Comparison of ENCODE assay signal across 24 cellular contexts in the genomic region with DNA sequence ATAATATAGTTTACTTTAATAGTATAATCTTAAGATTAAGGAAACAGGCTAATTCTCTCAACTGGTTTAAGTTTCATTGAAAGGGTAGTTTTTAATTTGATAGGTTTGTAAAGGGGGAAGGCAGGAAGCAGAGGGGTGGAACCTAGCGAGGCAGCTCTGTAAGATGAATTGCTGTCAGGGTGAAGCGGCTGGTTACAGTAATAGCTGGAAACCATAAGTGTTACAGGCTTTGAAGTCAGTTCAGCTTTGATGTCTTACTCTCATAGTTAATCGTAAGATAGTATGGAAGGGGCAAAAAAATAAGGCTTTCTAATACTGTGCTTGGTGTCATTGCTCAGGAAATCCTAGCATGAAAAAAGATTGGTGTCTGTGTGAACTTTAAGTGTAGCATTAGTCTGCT. TPM values are rescaled to one million over a fixed set of nuclear protein-coding genes. Genes with fewer than 3 reads are reported as not detected.
DNase-seq lines count a peak whose midpoint lies in the region; ATAC-seq and TF ChIP-seq lines count a peak whose summit lies in the region.
"Had no signal": no experiment of that assay in that cellular context is flagged by ENCODE, and none has a peak within 500 bp of the region (broad histone marks: within the 10 kb centered on the region; RNA-seq: fewer than 3 reads in every experiment).

No MANE protein-coding gene starts in this region.

- H3K36me3 Mint-ChIP-seq in activated naive CD4-positive, alpha-beta T cell treated with anti-CD3 and anti-CD28 coated beads for 36 hours (ENCODE audit: low read depth): peaks cover 5% of the 10 kb centered on the region
- no peaks in the 10 kb centered on the region for H3K36me3 Mint-ChIP-seq in activated naive CD8-positive, alpha-beta T cell treated with anti-CD3 and anti-CD28 coated beads, Interleukin-2, amount 50 U/mL, for 24 hours (ENCODE audit: low read depth)

- CTCF ChIA-PET in activated naive CD4-positive, alpha-beta T cell treated with anti-CD3 and anti-CD28 coated beads for 36 hours (lab: Charles Lee): no interaction called here
- CTCF ChIA-PET in HEK293T (lab: Yijun Ruan, JAX): no interaction called here

- no peaks in the 10 kb centered on the region for H3K27me3 Mint-ChIP-seq in activated naive CD4-positive, alpha-beta T cell treated with anti-CD3 and anti-CD28 coated beads for 36 hours (ENCODE audit: low read depth)
- no peaks in the 10 kb centered on the region for H3K27me3 Mint-ChIP-seq in activated naive CD8-positive, alpha-beta T cell treated with anti-CD3 and anti-CD28 coated beads, Interleukin-2, amount 50 U/mL, for 24 hours
- H3K27me3 Mint-ChIP-seq: memory B cell had no signal

- peak; percentile 54 for DNase-seq in activated naive CD4-positive, alpha-beta T cell treated with anti-CD3 and anti-CD28 coated beads for 36 hours
- DNase-seq in activated naive CD4-positive, alpha-beta T cell treated with anti-CD3 and anti-CD28 coated beads, Interleukin-2, amount 50 U/mL, for 16 hours: no peak
- DNase-seq in HEK293T (ENCODE audit: extremely low spot score) (peak; percentile 30), NCI-H748 treated with DMSO at 0.1 percent for 48 hours (lab: John Stamatoyannopoulos, UW) (no peak)
- no peak for DNase-seq in activated naive CD8-positive, alpha-beta T cell treated with anti-CD3 and anti-CD28 coated beads, Interleukin-2, amount 50 U/mL, for 24 hours
- DNase-seq in stimulated activated naive CD8-positive, alpha-beta T cell treated with anti-CD3 and anti-CD28 coated beads, Interleukin-15, Interleukin-2, amounts not matched to agents 100 U/mL and 50 U/mL, for 24 hours: no peak
- DNase-seq: C1 segment of cervical spinal cord; colonic mucosa; effector memory CD4-positive, alpha-beta T cell; erythroblast; HCEC 1CT; KBM-7; left cardiac atrium; MM.1S; NCI-H1417 treated with DMSO at 0.1 percent for 48 hours; NK-92 treated with Interleukin-12 subunit alpha and Interleukin-12 subunit beta, amount 100 ng/mL, for 24 hours; PC-9; SHP77 treated with DMSO at 0.1 percent for 48 hours; stimulated activated CD4-positive, alpha-beta T cell treated with anti-CD3 and anti-CD28 coated beads, Interleukin-1b, Interleukin-23, amount 100 ng/mL, for 48 hours; SW 1271; uterus had no signal

- no peak overlapping the region for H3K4me3 Mint-ChIP-seq in activated naive CD4-positive, alpha-beta T cell treated with anti-CD3 and anti-CD28 coated beads for 36 hours
- H3K4me3 Mint-ChIP-seq in activated naive CD8-positive, alpha-beta T cell treated with anti-CD3 and anti-CD28 coated beads, Interleukin-2, amount 50 U/mL, for 24 hours: no peak overlapping the region
- H3K4me3 Mint-ChIP-seq: memory B cell had no signal

- intact Hi-C loops in activated naive CD4-positive, alpha-beta T cell treated with anti-CD3 and anti-CD28 coated beads for 36 hours (cut with micrococcal nuclease): loop anchor here (1.0 kb wide), 1 partner anchor 101 kb away; no protein-coding TSS in a partner anchor

- POLR2A ChIA-PET in HEK293T (lab: Yijun Ruan, JAX): no interaction called here

- peak; percentile 59 for ATAC-seq in activated naive CD8-positive, alpha-beta T cell treated with anti-CD3 and anti-CD28 coated beads, Interleukin-2, amount 50 U/mL, for 24 hours
- ATAC-seq in stimulated activated naive CD8-positive, alpha-beta T cell treated with anti-CD3 and anti-CD28 coated beads, Interleukin-15, Interleukin-2, amounts not matched to agents 100 U/mL and 50 U/mL, for 24 hours: peak; percentile 49
- ATAC-seq in HG02588 (IDR thresholded peaks at IDR 0.05; ENCODE audit: unreplicated experiment): no peak
- ATAC-seq: left cardiac atrium had no signal

- no peaks in the 10 kb centered on the region for H3K9me3 Mint-ChIP-seq in activated naive CD4-positive, alpha-beta T cell treated with anti-CD3 and anti-CD28 coated beads for 36 hours
- H3K9me3 Mint-ChIP-seq in activated naive CD8-positive, alpha-beta T cell treated with anti-CD3 and anti-CD28 coated beads, Interleukin-2, amount 50 U/mL, for 24 hours: no peaks in the 10 kb centered on the region
- H3K9me3 Mint-ChIP-seq: activated T-helper 2 cell treated with anti-CD3 and anti-CD28 coated beads, Interferon-gamma antibody, Interleukin-2, Interleukin-4, amounts not matched to agents 10 μg/mL and 5 μg/mL and 100 μg/mL, durations not matched to agents 14 hours and 24 hours and 36 hours; memory B cell had no signal

- H3K27ac Mint-ChIP-seq in activated naive CD4-positive, alpha-beta T cell treated with anti-CD3 and anti-CD28 coated beads for 36 hours: no peak overlapping the region
- no peak overlapping the region for H3K27ac Mint-ChIP-seq in activated naive CD8-positive, alpha-beta T cell treated with anti-CD3 and anti-CD28 coated beads, Interleukin-2, amount 50 U/mL, for 24 hours
- H3K27ac Mint-ChIP-seq: activated T-helper 2 cell treated with anti-CD3 and anti-CD28 coated beads, Interferon-gamma antibody, Interleukin-2, Interleukin-4, amounts not matched to agents 10 μg/mL and 5 μg/mL and 100 μg/mL, durations not matched to agents 14 hours and 24 hours and 36 hours; memory B cell had no signal

- H3K4me1 Mint-ChIP-seq in activated naive CD4-positive, alpha-beta T cell treated with anti-CD3 and anti-CD28 coated beads for 36 hours (ENCODE audit: low read depth): peaks cover 7% of the 10 kb centered on the region
- peaks cover 8% of the 10 kb centered on the region for H3K4me1 Mint-ChIP-seq in activated naive CD8-positive, alpha-beta T cell treated with anti-CD3 and anti-CD28 coated beads, Interleukin-2, amount 50 U/mL, for 24 hours

TF ChIP-seq in HEK293T, 16 proteins besides CTCF, POLR2A, EP300 and RAD21:
- no peak for TF ChIP-seq ELF4 (IDR thresholded peaks at IDR 0.05)
- TF ChIP-seq, protein P1, sequence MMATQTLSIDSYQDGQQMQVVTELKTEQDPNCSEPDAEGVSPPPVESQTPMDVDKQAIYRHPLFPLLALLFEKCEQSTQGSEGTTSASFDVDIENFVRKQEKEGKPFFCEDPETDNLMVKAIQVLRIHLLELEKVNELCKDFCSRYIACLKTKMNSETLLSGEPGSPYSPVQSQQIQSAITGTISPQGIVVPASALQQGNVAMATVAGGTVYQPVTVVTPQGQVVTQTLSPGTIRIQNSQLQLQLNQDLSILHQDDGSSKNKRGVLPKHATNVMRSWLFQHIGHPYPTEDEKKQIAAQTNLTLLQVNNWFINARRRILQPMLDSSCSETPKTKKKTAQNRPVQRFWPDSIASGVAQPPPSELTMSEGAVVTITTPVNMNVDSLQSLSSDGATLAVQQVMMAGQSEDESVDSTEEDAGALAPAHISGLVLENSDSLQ (IDR thresholded peaks at IDR 0.05): peak; percentile 95
- TF ChIP-seq FOXK2 (IDR thresholded peaks at IDR 0.05): no peak
- TF ChIP-seq CTBP1 (IDR thresholded peaks at IDR 0.05; ENCODE audit: borderline replicate concordance): no peak

RNA-seq across cellular contexts. Expression of a gene that starts 20.4 kb away (rescaled TPM):
- total RNA-seq in activated naive CD4-positive, alpha-beta T cell treated with anti-CD3 and anti-CD28 coated beads for 36 hours: under 1 TPM; 0.24 to 0.27 TPM

Comparison
In these comparisons a context has a peak if more than half of its experiments do, and no peak if none do; other contexts are left out.
1. DNase-seq: peak in activated naive CD4-positive, alpha-beta T cell treated with anti-CD3 and anti-CD28 coated beads for 36 hours (single experiment) and HEK293T (single experiment); none in activated naive CD4-positive, alpha-beta T cell treated with anti-CD3 and anti-CD28 coated beads, Interleukin-2, amount 50 U/mL, for 16 hours (single experiment), activated naive CD8-positive, alpha-beta T cell treated with anti-CD3 and anti-CD28 coated beads, Interleukin-2, amount 50 U/mL, for 24 hours (single experiment), stimulated activated naive CD8-positive, alpha-beta T cell treated with anti-CD3 and anti-CD28 coated beads, Interleukin-15, Interleukin-2, amounts not matched to agents 100 U/mL and 50 U/mL, for 24 hours (single experiment) and NCI-H748 treated with DMSO at 0.1 percent for 48 hours (single experiment).